Comparison of ENCODE assay signal across 12 cellular contexts in the genomic region with DNA sequence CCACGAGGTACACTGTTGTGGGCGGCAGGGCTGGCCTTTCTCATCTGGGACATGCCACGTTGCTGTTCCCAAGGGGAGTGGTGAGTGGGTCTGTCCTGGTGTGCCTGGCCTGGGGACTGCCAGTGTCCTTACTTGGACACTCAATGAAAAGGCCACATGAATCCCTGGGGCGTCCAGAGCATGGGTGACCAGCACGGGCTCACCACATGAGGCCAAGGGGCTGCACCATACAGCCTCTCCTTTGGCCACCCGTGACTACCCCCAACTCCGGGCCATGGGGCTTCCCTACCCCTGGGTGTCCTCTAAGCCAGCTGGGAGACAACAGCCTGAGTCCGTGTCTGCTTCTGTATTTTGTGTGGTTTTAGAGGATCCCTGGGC. TPM values are rescaled to one million over a fixed set of nuclear protein-coding genes. Genes with fewer than 3 reads are reported as not detected.
A peak's percentile ranks its signal among the peaks of the same experiment; 100 is the strongest.
DNase-seq lines count a peak whose midpoint lies in the region; ATAC-seq and TF ChIP-seq lines count a peak whose summit lies in the region.
"Had no signal": no experiment of that assay in that cellular context is flagged by ENCODE, and none has a peak within 500 bp of the region (broad histone marks: within the 10 kb centered on the region; RNA-seq: fewer than 3 reads in every experiment).

No MANE protein-coding gene starts in this region.

- no peak for TF ChIP-seq CTCF in right atrium auricular region (IDR thresholded peaks at IDR 0.05)
- TF ChIP-seq CTCF in liver (IDR thresholded peaks at IDR 0.05; ENCODE audit: low read depth, low read length, missing input control), result no peak
- no peak for TF ChIP-seq CTCF in gastrocnemius medialis (IDR thresholded peaks at IDR 0.05 in 4 of 5, conservative IDR thresholded peaks at IDR 0.05 in 1 of 5)

- H3K4me1 ChIP-seq in right atrium auricular region (peaks cover 0 to 37% of the 10 kb centered on the region in 2 donors), liver (ENCODE audit: control insufficient read depth in 4 of 4, insufficient read depth in 4 of 4, low read length in 3 of 4) (peaks cover 25 to 57% (median 38%) of the 10 kb centered on the region in 4 donors), gastrocnemius medialis (peaks cover 13 to 17% of the 10 kb centered on the region in 2 donors)

- H3K27me3 ChIP-seq in right atrium auricular region (no peaks in the 10 kb centered on the region), liver (ENCODE audit: control insufficient read depth in 4 of 4, insufficient read depth in 4 of 4, low read length in 3 of 4) (no peaks in the 10 kb centered on the region), gastrocnemius medialis (no peaks in the 10 kb centered on the region)
- H3K27me3 ChIP-seq: dorsolateral prefrontal cortex, heart right ventricle, upper lobe of left lung had no signal

- H3K9me3 ChIP-seq in right atrium auricular region, result no peaks in the 10 kb centered on the region
- H3K9me3 ChIP-seq in liver (ENCODE audit: control insufficient read depth in 4 of 4, low read length in 3 of 4), result no peaks in the 10 kb centered on the region
- no peaks in the 10 kb centered on the region for H3K9me3 ChIP-seq in gastrocnemius medialis
- H3K9me3 ChIP-seq: A549, heart right ventricle, upper lobe of left lung had no signal

- WGBS in liver, result 71% methylated on average over 8 of the region's 8 CpGs

- no peak for TF ChIP-seq RAD21 in liver (IDR thresholded peaks at IDR 0.05)

- H3K27ac ChIP-seq in right atrium auricular region (no peak overlapping the region), liver (ENCODE audit: low read depth in 1 of 2, low read length in 2 of 2) (peak overlapping the region; percentile 93), gastrocnemius medialis (no peak overlapping the region)
- H3K27ac ChIP-seq: A549, heart right ventricle had no signal

- intact Hi-C loops in left ventricle myocardium superior (cut with micrococcal nuclease) (no loop called here), gastrocnemius medialis (cut with DNase I; ENCODE audit: low total_unique reads) (loop anchor here (1.0 kb wide), 1 partner anchor 19 kb away; no protein-coding TSS in a partner anchor)

- TF ChIP-seq POLR2A in gastrocnemius medialis (IDR thresholded peaks at IDR 0.05), result no peak

- no peak overlapping the region for H3K4me3 ChIP-seq in right atrium auricular region
- no peak overlapping the region for H3K4me3 ChIP-seq in liver (ENCODE audit: low read depth in 1 of 3, low read length in 3 of 3)
- H3K4me3 ChIP-seq in gastrocnemius medialis, result no peak overlapping the region
- H3K4me3 ChIP-seq: A549, heart right ventricle, smooth muscle cell had no signal

- peak; percentile 24 for DNase-seq in left ventricle myocardium superior
- DNase-seq in right atrium auricular region (ENCODE audit: low spot score), result no peak
- DNase-seq in gastrocnemius medialis, result no peak
- no peak for DNase-seq in effector CD8-positive, alpha-beta T cell (lab: John Stamatoyannopoulos, UW)
- no peak for DNase-seq in HT-29 (ENCODE audit: low spot score)
- DNase-seq: GOT3 had no signal

- H3K9ac ChIP-seq in liver (ENCODE audit: low read depth in 1 of 2, low read length in 2 of 2), result peak overlapping the region; percentile 34 to 92

- ATAC-seq in left ventricle myocardium superior, result no peak
- ATAC-seq in gastrocnemius medialis, result no peak

- in situ Hi-C loops in gastrocnemius medialis (cut with MboI; ENCODE audit: low sequenced_read_pairs in 4 of 4), result no loop called here

- peaks cover 19% of the 10 kb centered on the region for H3K36me3 ChIP-seq in right atrium auricular region
- peaks cover 0 to 18% (median 9%) of the 10 kb centered on the region in 4 donors for H3K36me3 ChIP-seq in liver (ENCODE audit: control insufficient read depth in 4 of 4, insufficient read depth in 3 of 4, low read depth in 1 of 4, low read length in 3 of 4)
- peaks cover 0 to 17% of the 10 kb centered on the region in 2 donors for H3K36me3 ChIP-seq in gastrocnemius medialis

TF ChIP-seq in liver, 16 proteins besides CTCF, POLR2A, EP300 and RAD21:
- TF ChIP-seq, protein P1, sequence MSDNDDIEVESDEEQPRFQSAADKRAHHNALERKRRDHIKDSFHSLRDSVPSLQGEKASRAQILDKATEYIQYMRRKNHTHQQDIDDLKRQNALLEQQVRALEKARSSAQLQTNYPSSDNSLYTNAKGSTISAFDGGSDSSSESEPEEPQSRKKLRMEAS (IDR thresholded peaks at IDR 0.05), result no peak
- TF ChIP-seq, protein P2, sequence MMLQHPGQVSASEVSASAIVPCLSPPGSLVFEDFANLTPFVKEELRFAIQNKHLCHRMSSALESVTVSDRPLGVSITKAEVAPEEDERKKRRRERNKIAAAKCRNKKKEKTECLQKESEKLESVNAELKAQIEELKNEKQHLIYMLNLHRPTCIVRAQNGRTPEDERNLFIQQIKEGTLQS (IDR thresholded peaks at IDR 0.05), result no peak
- TF ChIP-seq FOXA2 (IDR thresholded peaks at IDR 0.05) (no peak), FOXA1 (IDR thresholded peaks at IDR 0.05) (no peak), HNF4A (conservative IDR thresholded peaks at IDR 0.05) (no peak)
- TF ChIP-seq, protein P3, sequence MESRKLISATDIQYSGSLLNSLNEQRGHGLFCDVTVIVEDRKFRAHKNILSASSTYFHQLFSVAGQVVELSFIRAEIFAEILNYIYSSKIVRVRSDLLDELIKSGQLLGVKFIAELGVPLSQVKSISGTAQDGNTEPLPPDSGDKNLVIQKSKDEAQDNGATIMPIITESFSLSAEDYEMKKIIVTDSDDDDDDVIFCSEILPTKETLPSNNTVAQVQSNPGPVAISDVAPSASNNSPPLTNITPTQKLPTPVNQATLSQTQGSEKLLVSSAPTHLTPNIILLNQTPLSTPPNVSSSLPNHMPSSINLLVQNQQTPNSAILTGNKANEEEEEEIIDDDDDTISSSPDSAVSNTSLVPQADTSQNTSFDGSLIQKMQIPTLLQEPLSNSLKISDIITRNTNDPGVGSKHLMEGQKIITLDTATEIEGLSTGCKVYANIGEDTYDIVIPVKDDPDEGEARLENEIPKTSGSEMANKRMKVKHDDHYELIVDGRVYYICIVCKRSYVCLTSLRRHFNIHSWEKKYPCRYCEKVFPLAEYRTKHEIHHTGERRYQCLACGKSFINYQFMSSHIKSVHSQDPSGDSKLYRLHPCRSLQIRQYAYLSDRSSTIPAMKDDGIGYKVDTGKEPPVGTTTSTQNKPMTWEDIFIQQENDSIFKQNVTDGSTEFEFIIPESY (IDR thresholded peaks at IDR 0.05), result no peak
TF ChIP-seq in liver: peak in this region for 0.

RNA-seq across cellular contexts. Expression of a gene that starts 20.2 kb away (rescaled TPM):
- total RNA-seq in left ventricle myocardium superior, result 42.4 TPM
- total RNA-seq in right atrium auricular region, result 10 to 100 TPM; 16.2 to 18.4 TPM
- 10 to 100 TPM; 22.2 to 30.2 TPM for total RNA-seq in liver
- 10 to 100 TPM; 37.0 to 41.3 TPM for polyA plus RNA-seq in liver
- 10 to 100 TPM in 3 of 4 donors, 1 to 10 TPM in 1; 9.0 to 18.0 (median 14.4) TPM for total RNA-seq in gastrocnemius medialis
- total RNA-seq in HT-29 (2014; rRNA removed; shearing (Covaris generic)), result 88.4 and 95.8 TPM in 2 replicates
- total RNA-seq: smooth muscle cell had no signal

RNA-seq across cellular contexts. Expression of a gene that starts 20.3 kb away (rescaled TPM):
- total RNA-seq in left ventricle myocardium superior, result 83.4 TPM
- 100 to 1,000 TPM; 142 to 195 TPM for total RNA-seq in right atrium auricular region
- 100 to 1,000 TPM in 1 of 2 donors, 10 to 100 TPM in 1; 75.3 to 136 TPM for total RNA-seq in liver
- polyA plus RNA-seq in liver, result 100 to 1,000 TPM; 156 to 430 TPM
- 100 to 1,000 TPM; 154 to 255 (median 223) TPM for total RNA-seq in gastrocnemius medialis
- 665 and 669 TPM in 2 replicates for total RNA-seq in HT-29 (2014; rRNA removed; shearing (Covaris generic))

RNA-seq across cellular contexts. Expression of a gene that starts 54.8 kb away (rescaled TPM):
- total RNA-seq in left ventricle myocardium superior (26.8 TPM), right atrium auricular region (10 to 100 TPM; 16.7 to 35.8 TPM), liver (10 to 100 TPM; 41.6 to 48.8 TPM), gastrocnemius medialis (10 to 100 TPM in 3 of 4 donors, 1 to 10 TPM in 1; 6.9 to 19.6 (median 18.0) TPM)
- 10 to 100 TPM in 1 of 2 donors, 1 to 10 TPM in 1; 3.8 to 10.6 TPM for polyA plus RNA-seq in liver
- 211 and 219 TPM in 2 replicates for total RNA-seq in HT-29 (2014; rRNA removed; shearing (Covaris generic))

RNA-seq across cellular contexts. Expression of a gene that starts 59.1 kb away (rescaled TPM):
- total RNA-seq in left ventricle myocardium superior, result 71.5 TPM
- 100 to 1,000 TPM in 1 of 2 donors, 10 to 100 TPM in 1; 95.2 to 101 TPM for total RNA-seq in right atrium auricular region
- 100 to 1,000 TPM in 1 of 2 donors, 10 to 100 TPM in 1; 20.5 to 153 TPM for total RNA-seq in liver
- polyA plus RNA-seq in liver, result 10 to 100 TPM; 10.8 to 11.7 TPM
- total RNA-seq in gastrocnemius medialis, result 100 to 1,000 TPM in 1 of 4 donors, 10 to 100 TPM in 3; 43.0 to 115 (median 52.5) TPM
- 71.9 and 88.2 TPM in 2 replicates for total RNA-seq in HT-29 (2014; rRNA removed; shearing (Covaris generic))

Comparison
In these comparisons a context has a peak if more than half of its experiments do, and no peak if none do; other contexts are left out.
1. H3K27ac ChIP-seq: peak in liver (2 of 2); none in right atrium auricular region (0 of 2) and gastrocnemius medialis (0 of 4).